Comparison of ENCODE assay signal across 9 cellular contexts in the genomic region with DNA sequence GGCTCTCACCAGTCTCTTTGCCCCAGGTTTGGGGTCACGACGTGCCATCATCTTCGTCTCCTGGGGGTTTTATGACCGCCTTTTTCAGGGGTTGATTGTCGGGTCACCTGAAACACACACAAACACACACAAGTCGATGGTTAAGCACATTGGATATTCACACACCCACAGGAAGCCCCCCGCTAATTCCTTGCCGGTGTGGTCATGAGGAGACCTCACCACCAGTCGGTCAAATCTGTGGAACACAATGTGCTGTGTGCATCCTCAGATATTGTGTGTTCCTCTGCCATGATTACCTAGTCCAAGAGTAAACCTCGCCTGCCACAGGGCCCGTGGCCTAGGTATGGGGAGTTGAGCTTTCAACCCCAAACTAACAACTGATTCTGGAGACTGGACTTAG. TPM values are rescaled to one million over a fixed set of nuclear protein-coding genes. Genes with fewer than 3 reads are reported as not detected.
A peak's percentile ranks its signal among the peaks of the same experiment; 100 is the strongest.
DNase-seq lines count a peak whose midpoint lies in the region; TF ChIP-seq lines count a peak whose summit lies in the region.
"Not testable (repeated sequence)": the region's sequence is repeated elsewhere in the genome, so short reads cannot be mapped to it uniquely, and the experiment has no call there.
"Had no signal": no experiment of that assay in that cellular context is flagged by ENCODE, and none has a peak within 500 bp of the region (broad histone marks: within the 10 kb centered on the region; RNA-seq: fewer than 3 reads in every experiment).

No MANE protein-coding gene starts in this region.

- H3K36me3 Mint-ChIP-seq in endodermal cell (ENCODE audit: low read depth): not testable (repeated sequence)

- H3K9me3 Mint-ChIP-seq in endodermal cell: not testable (repeated sequence)

- not testable (repeated sequence) for H3K27me3 ChIP-seq in Karpas-422 (ENCODE audit: low read length); endodermal cell (ENCODE audit: control insufficient read depth, insufficient read depth, low read length, poor library complexity, severe bottlenecking); right atrium auricular region

- not testable (repeated sequence) for H3K27ac ChIP-seq in Karpas-422 (ENCODE audit: low read length); endodermal cell (ENCODE audit: low read depth, low read length); right atrium auricular region

- not testable (repeated sequence) for H3K79me2 ChIP-seq in Karpas-422 (ENCODE audit: low read length)

- not testable (repeated sequence) for H3K9me2 ChIP-seq in Karpas-422 (replicated peaks; ENCODE audit: insufficient read depth, low read length)

- peaks cover 12% of the 10 kb centered on the region for H3K27me3 Mint-ChIP-seq in endodermal cell (ENCODE audit: insufficient read depth)

- H3K4me1 Mint-ChIP-seq in endodermal cell: not testable (repeated sequence)

- H3K4me3 Mint-ChIP-seq in endodermal cell: not testable (repeated sequence)

- intact Hi-C loops in posterior vena cava (cut with DNase I): loop anchor here in 1 of 2 donors (10.0 kb wide), 1 partner anchor 120 kb away; no protein-coding TSS in a partner anchor

- H3K4me2 ChIP-seq in Karpas-422 (ENCODE audit: low read depth, low read length, poor library complexity, severe bottlenecking): not testable (repeated sequence)

- H3K36me3 ChIP-seq in Karpas-422 (ENCODE audit: insufficient read depth, low read length); endodermal cell (ENCODE audit: control insufficient read depth, insufficient read depth, low read length); right atrium auricular region: not testable (repeated sequence)

- not testable (repeated sequence) for H3K27ac Mint-ChIP-seq in endodermal cell

- not testable (repeated sequence) for TF ChIP-seq CTCF in endodermal cell (conservative IDR thresholded peaks at IDR 0.05); right atrium auricular region (IDR thresholded peaks at IDR 0.05)

- H3K4me3 ChIP-seq in Karpas-422 (ENCODE audit: low read length); endodermal cell (ENCODE audit: low read length); right atrium auricular region: not testable (repeated sequence)

- not testable (repeated sequence) for H4K20me1 ChIP-seq in Karpas-422 (ENCODE audit: insufficient read depth, low read depth, low read length)

- H3K9me3 ChIP-seq in Karpas-422 (ENCODE audit: low read length); endodermal cell (ENCODE audit: control insufficient read depth, low read length); right atrium auricular region: not testable (repeated sequence)

- DNase-seq in Karpas-422 (peak; percentile 32), endodermal cell (peak; percentile 31), right atrium auricular region (ENCODE audit: low spot score) (peak; percentile 56), posterior vena cava (ENCODE audit: low spot score) (peak; percentile 45)

- H3K9ac ChIP-seq in Karpas-422 (ENCODE audit: low read length); endodermal cell (ENCODE audit: extremely low read depth, low read length, poor library complexity, severe bottlenecking): not testable (repeated sequence)

- not testable (repeated sequence) for H2AFZ ChIP-seq in Karpas-422 (ENCODE audit: low read length)

- WGBS in endodermal cell (ENCODE audit: insufficient coverage in 1 of 2, insufficient read length in 1 of 2), 2 experiments: 96 to 100% methylated on average over 2 to 11 of the region's 11 CpGs

- not testable (repeated sequence) for H3K4me1 ChIP-seq in Karpas-422 (ENCODE audit: low read length); endodermal cell (ENCODE audit: control insufficient read depth, insufficient read depth, low read length); right atrium auricular region

RNA-seq across cellular contexts. Expression of gene FAM90A1, which starts 2.6 kb away (rescaled TPM):
- total RNA-seq in Karpas-422 (2014; rRNA removed; shearing (Covaris generic); ENCODE audit: low replicate concordance): not detected in 2 replicates
- under 1 TPM in 1 of 2 donors, not detected in 1; 0.40 TPM for total RNA-seq in endodermal cell
- polyA plus RNA-seq in endodermal cell (2013, experiment 1 of 2): not detected
- not detected for polyA plus RNA-seq in endodermal cell (2013, experiment 2 of 2)
- total RNA-seq in right atrium auricular region: not detected
- total RNA-seq in posterior vena cava: under 1 TPM; 0.19 to 0.23 TPM
- total RNA-seq: A172; A673; CD4-positive, alpha-beta memory T cell; CD8-positive, alpha-beta memory T cell had no signal
- polyA plus RNA-seq: CD14-positive monocyte had no signal
